ENCODE assay signal across 8 cellular contexts in the genomic region with DNA sequence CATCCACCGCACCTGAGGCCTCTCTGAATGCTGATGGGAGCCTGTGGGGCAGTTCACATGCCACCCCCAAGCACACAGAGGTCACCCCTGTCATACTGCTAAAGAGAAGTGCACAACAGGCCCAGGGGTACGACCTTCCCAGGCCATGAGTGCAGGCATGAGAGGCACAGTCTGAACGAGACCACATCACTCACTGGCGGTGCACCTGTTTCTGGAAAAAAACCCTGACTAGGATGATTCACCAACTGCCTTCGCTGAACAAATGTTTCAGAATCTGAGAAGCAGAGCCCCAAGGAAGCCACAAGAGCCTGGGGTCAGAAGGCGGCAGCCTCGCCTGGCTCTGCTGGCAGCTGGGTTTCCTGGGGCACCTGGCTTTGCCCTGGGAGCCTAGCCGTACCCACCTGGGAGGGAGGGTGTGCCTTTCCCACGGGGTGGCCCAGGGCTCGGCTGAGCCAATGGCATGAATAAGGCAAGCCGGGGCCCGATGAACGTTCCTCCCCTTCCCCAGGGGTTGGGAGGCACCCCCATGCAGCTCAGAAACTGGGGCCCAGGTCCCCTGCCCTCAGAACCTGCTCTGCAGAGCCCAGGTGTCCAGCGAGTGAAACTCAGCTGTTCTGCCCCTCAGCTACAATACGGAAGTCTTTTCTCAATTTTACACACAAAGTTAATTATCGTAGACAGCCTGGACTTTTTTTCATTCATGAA.
DNase-seq lines count a peak whose midpoint lies in the region; ATAC-seq and TF ChIP-seq lines count a peak whose summit lies in the region.

No MANE protein-coding gene starts in this region.

- peak overlapping the region; percentile 82 for H3K27ac Mint-ChIP-seq in activated CD4-positive, alpha-beta memory T cell treated with anti-CD3 and anti-CD28 coated beads for 36 hours

- no peaks in the 10 kb centered on the region for H3K9me3 Mint-ChIP-seq in activated CD4-positive, alpha-beta memory T cell treated with anti-CD3 and anti-CD28 coated beads for 36 hours

- H3K4me1 Mint-ChIP-seq in activated CD4-positive, alpha-beta memory T cell treated with anti-CD3 and anti-CD28 coated beads for 36 hours (ENCODE audit: low read depth): peaks cover 61% of the 10 kb centered on the region

- ATAC-seq in HG03108 (IDR thresholded peaks at IDR 0.05; ENCODE audit: unreplicated experiment): peak; percentile 65

- POLR2A ChIA-PET in activated CD4-positive, alpha-beta memory T cell treated with anti-CD3 and anti-CD28 coated beads for 36 hours (lab: Charles Lee): interaction anchor here (1.0 kb wide), 1 partner anchor 74 kb away, joined by 4 read pairs; a partner anchor contains a TSS

- H3K27me3 Mint-ChIP-seq in activated CD4-positive, alpha-beta memory T cell treated with anti-CD3 and anti-CD28 coated beads for 36 hours: no peaks in the 10 kb centered on the region

- H3K4me1 ChIP-seq in esophagus (ENCODE audit: control insufficient read depth in 2 of 2, insufficient read depth in 2 of 2, low read length in 1 of 2) (peaks cover 10 to 34% of the 10 kb centered on the region in 2 donors), tibial artery (peaks cover 0 to 45% (median 32%) of the 10 kb centered on the region in 4 donors)

- H3K27ac ChIP-seq in esophagus (ENCODE audit: low read depth in 2 of 2, low read length in 1 of 2): peak overlapping the region; percentile 86 to 91
- no peak overlapping the region for H3K27ac ChIP-seq in brain microvascular endothelial cell
- H3K27ac ChIP-seq in tibial artery: peak overlapping the region in 1 of 2 donors; percentile 75

- peaks cover 13% of the 10 kb centered on the region for H3K36me3 Mint-ChIP-seq in activated CD4-positive, alpha-beta memory T cell treated with anti-CD3 and anti-CD28 coated beads for 36 hours

- CTCF ChIA-PET in activated CD4-positive, alpha-beta memory T cell treated with anti-CD3 and anti-CD28 coated beads for 36 hours (lab: Charles Lee): interaction anchor here (1.2 to 1.8 kb wide), 3 partner anchors 52 to 60 kb away, joined by 3 to 6 read pairs (median 4); no protein-coding TSS in a partner anchor

- peak overlapping the region; percentile 35 for H3K4me3 Mint-ChIP-seq in activated CD4-positive, alpha-beta memory T cell treated with anti-CD3 and anti-CD28 coated beads for 36 hours

- H3K4me3 ChIP-seq in esophagus (ENCODE audit: low read depth in 1 of 2, low read length in 2 of 2) (no peak overlapping the region), brain microvascular endothelial cell (ENCODE audit: low read depth, low read length) (no peak overlapping the region), tibial artery (no peak overlapping the region)

- intact Hi-C loops in activated CD4-positive, alpha-beta memory T cell treated with anti-CD3 and anti-CD28 coated beads for 36 hours (cut with micrococcal nuclease): loop anchor here (1.0 to 10.0 kb wide), 6 partner anchors 29 to 218 kb away; no protein-coding TSS in a partner anchor
- intact Hi-C loops in tibial artery (cut with DNase I; ENCODE audit: low total_unique reads): no loop called here

- in situ Hi-C loops in brain microvascular endothelial cell (cut with HindIII; ENCODE audit: low pct_ligation_motif_present, low sequenced_read_pairs): no loop called here

- H3K27me3 ChIP-seq in esophagus (ENCODE audit: control insufficient read depth in 1 of 2, insufficient read depth in 2 of 2, low read length in 2 of 2): no peaks in the 10 kb centered on the region
- H3K27me3 ChIP-seq in brain microvascular endothelial cell (replicated peaks): no peaks in the 10 kb centered on the region
- H3K27me3 ChIP-seq in tibial artery: no peaks in the 10 kb centered on the region

- H3K9me3 ChIP-seq in esophagus (ENCODE audit: control insufficient read depth in 2 of 2, insufficient read depth in 1 of 2, low read depth in 1 of 2, low read length in 1 of 2) (no peaks in the 10 kb centered on the region), tibial artery (no peaks in the 10 kb centered on the region)

- DNase-seq in COLO668 (lab: John Stamatoyannopoulos, UW; ENCODE audit: unreplicated experiment) (peak; percentile 22), brain microvascular endothelial cell (no peak), tibial artery (no peak), NCI-H1694 treated with DMSO at 0.1 percent for 48 hours (lab: John Stamatoyannopoulos, UW) (no peak)
- peak; percentile 90 for DNase-seq in activated CD4-positive, alpha-beta memory T cell treated with anti-CD3 and anti-CD28 coated beads for 36 hours
- DNase-seq in stimulated activated CD4-positive, alpha-beta T cell treated with anti-CD3 and anti-CD28 coated beads, Interleukin-2, amount 100 ng/mL, for 24 hours: peak; percentile 68 to 72

- TF ChIP-seq CTCF in brain microvascular endothelial cell (IDR thresholded peaks at IDR 0.05; ENCODE audit: low read depth, low read length, missing control alignments): no peak
- TF ChIP-seq CTCF in tibial artery (IDR thresholded peaks at IDR 0.05): no peak

- 43 to 46% methylated on average over 16 of the region's 16 CpGs for WGBS in esophagus, 2 donors

- no peaks in the 10 kb centered on the region for H3K36me3 ChIP-seq in esophagus (ENCODE audit: control insufficient read depth in 2 of 2, insufficient read depth in 2 of 2, low read length in 1 of 2)
- no peaks in the 10 kb centered on the region for H3K36me3 ChIP-seq in brain microvascular endothelial cell (replicated peaks)
- no peaks in the 10 kb centered on the region for H3K36me3 ChIP-seq in tibial artery

Comparison
In these comparisons a context has a peak if more than half of its experiments do, and no peak if none do; other contexts are left out.
1. DNase-seq: peak in COLO668 (single experiment), activated CD4-positive, alpha-beta memory T cell treated with anti-CD3 and anti-CD28 coated beads for 36 hours (single experiment) and stimulated activated CD4-positive, alpha-beta T cell treated with anti-CD3 and anti-CD28 coated beads, Interleukin-2, amount 100 ng/mL, for 24 hours (2 of 2); none in brain microvascular endothelial cell (single experiment), tibial artery (0 of 2) and NCI-H1694 treated with DMSO at 0.1 percent for 48 hours (single experiment).